8 cellular contexts compared by ENCODE assay signal in the genomic region with DNA sequence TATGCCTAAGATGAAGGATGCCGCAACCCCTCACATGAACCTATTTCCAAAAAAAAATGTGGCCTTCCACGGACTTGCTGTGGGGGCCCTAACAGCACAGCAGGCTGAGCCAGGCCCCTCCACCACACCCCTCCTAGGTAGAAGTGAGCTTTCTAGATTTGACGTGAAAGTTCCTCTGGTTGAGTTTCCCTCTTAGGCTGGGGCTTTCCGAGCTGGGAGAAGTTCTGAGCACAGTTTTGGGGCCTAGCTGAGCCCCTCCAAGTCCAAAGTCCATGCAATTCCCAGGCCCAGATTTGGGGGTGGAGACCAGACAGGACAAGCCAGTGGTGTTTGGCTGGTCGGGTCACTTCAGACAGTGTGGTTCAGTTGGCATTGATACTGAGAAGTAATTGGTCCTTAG. TPM values are rescaled to one million over a fixed set of nuclear protein-coding genes. Genes with fewer than 3 reads are reported as not detected.
DNase-seq lines count a peak whose midpoint lies in the region; ATAC-seq and TF ChIP-seq lines count a peak whose summit lies in the region.

No MANE protein-coding gene starts in this region.

- no peak overlapping the region for H2BK5ac ChIP-seq in mesenchymal stem cell (ENCODE audit: low read depth, low read length, poor library complexity, severe bottlenecking)

- H3K4me1 ChIP-seq in Karpas-422 (ENCODE audit: low read length) (peaks cover 39% of the 10 kb centered on the region), mesenchymal stem cell (ENCODE audit: control insufficient read depth, insufficient read depth, low read depth, low read length) (peaks cover 18% of the 10 kb centered on the region)

- H3K4ac ChIP-seq in mesenchymal stem cell (ENCODE audit: low read depth in 1 of 2, low read length in 2 of 2): no peak overlapping the region

- H2AFZ ChIP-seq in Karpas-422 (ENCODE audit: low read length) (peak overlapping the region; percentile 73; the same call in 1 of the 2 replicates), mesenchymal stem cell (ENCODE audit: low read depth, low read length) (no peak overlapping the region)

- H3K23ac ChIP-seq in mesenchymal stem cell (ENCODE audit: low read length in 2 of 2): no peak overlapping the region

- no peak overlapping the region for H4K91ac ChIP-seq in mesenchymal stem cell (ENCODE audit: low read length)

- no peak overlapping the region for H3K18ac ChIP-seq in mesenchymal stem cell (ENCODE audit: low read depth in 1 of 2, low read length in 2 of 2)

- H3K79me1 ChIP-seq in mesenchymal stem cell (replicated peaks; ENCODE audit: low read length, poor library complexity, severe bottlenecking): no peaks in the 10 kb centered on the region

- H4K20me1 ChIP-seq in Karpas-422 (ENCODE audit: insufficient read depth, low read depth, low read length): no peaks in the 10 kb centered on the region

- no peak overlapping the region for H2BK120ac ChIP-seq in mesenchymal stem cell (ENCODE audit: low read depth, low read length)

- H2BK15ac ChIP-seq in mesenchymal stem cell (ENCODE audit: low read depth, poor library complexity, severe bottlenecking): no peak overlapping the region

- H3K14ac ChIP-seq in mesenchymal stem cell (ENCODE audit: low read length in 2 of 2): no peak overlapping the region

- H3K27me3 ChIP-seq in Karpas-422 (ENCODE audit: low read length): no peaks in the 10 kb centered on the region
- no peaks in the 10 kb centered on the region for H3K27me3 ChIP-seq in mesenchymal stem cell (ENCODE audit: control insufficient read depth in 1 of 2, insufficient read depth in 1 of 2, low read length in 2 of 2)

- peak; percentile 34 for ATAC-seq in GM18873 (IDR thresholded peaks at IDR 0.05; ENCODE audit: low FRiP score, unreplicated experiment)

- H3K9me3 ChIP-seq in Karpas-422 (ENCODE audit: low read length): no peaks in the 10 kb centered on the region
- H3K9me3 ChIP-seq in mesenchymal stem cell (ENCODE audit: control insufficient read depth, low read length): no peaks in the 10 kb centered on the region

- H3K4me3 ChIP-seq in Karpas-422 (ENCODE audit: low read length): no peak overlapping the region
- no peak overlapping the region for H3K4me3 ChIP-seq in mesenchymal stem cell (ENCODE audit: insufficient read depth in 1 of 2, low read depth in 1 of 2, low read length in 2 of 2)

- WGBS in mesenchymal stem cell: 85% methylated on average over 4 of the region's 5 CpGs

- TF ChIP-seq CTCF in 22Rv1 (IDR thresholded peaks at IDR 0.05): no peak

- DNase-seq in Karpas-422: no peak
- DNase-seq in mesenchymal stem cell: no peak
- DNase-seq in stimulated activated CD4-positive, alpha-beta T cell treated with anti-CD3 and anti-CD28 coated beads, Interleukin-15, amount 100 ng/mL, for 24 hours: no peak
- no peak for DNase-seq in stimulated activated CD4-positive, alpha-beta T cell treated with anti-CD3 and anti-CD28 coated beads, Interleukin-4, amount 100 ng/mL, for 24 hours
- no peak for DNase-seq in Ammon's horn (ENCODE audit: low spot score)
- no peak for DNase-seq in NCI-H526 treated with DMSO at 0.1 percent for 48 hours (lab: John Stamatoyannopoulos, UW)

- H3K36me3 ChIP-seq in Karpas-422 (ENCODE audit: insufficient read depth, low read length) (no peaks in the 10 kb centered on the region), mesenchymal stem cell (ENCODE audit: control insufficient read depth in 1 of 2, insufficient read depth in 2 of 2, low read depth in 1 of 2, low read length in 2 of 2) (peaks cover 0 to 43% of the 10 kb centered on the region in 2 experiments)

- peak overlapping the region; percentile 41 for H2AK5ac ChIP-seq in mesenchymal stem cell (ENCODE audit: low read length, severe bottlenecking)

- H3K79me2 ChIP-seq in Karpas-422 (ENCODE audit: low read length): no peaks in the 10 kb centered on the region

- H3K9ac ChIP-seq in Karpas-422 (ENCODE audit: low read length) (peak overlapping the region; percentile 65), mesenchymal stem cell (ENCODE audit: low read length) (peak overlapping the region; percentile 80)

- H3K4me2 ChIP-seq in Karpas-422 (ENCODE audit: low read depth, low read length, poor library complexity, severe bottlenecking): no peak overlapping the region
- no peak overlapping the region for H3K4me2 ChIP-seq in mesenchymal stem cell (ENCODE audit: low read length, poor library complexity, severe bottlenecking)

- no peaks in the 10 kb centered on the region for H3K9me2 ChIP-seq in Karpas-422 (replicated peaks; ENCODE audit: insufficient read depth, low read length)

- no peak overlapping the region for H2BK12ac ChIP-seq in mesenchymal stem cell (ENCODE audit: low read length in 2 of 2)

- H4K8ac ChIP-seq in mesenchymal stem cell (ENCODE audit: low read length): no peak overlapping the region

- H3K27ac ChIP-seq in 22Rv1: 0 out of 2 replicates have a peak overlapping the region, but pooled peaks have one; percentile 3
- H3K27ac ChIP-seq in Karpas-422 (ENCODE audit: low read length): no peak overlapping the region
- no peak overlapping the region for H3K27ac ChIP-seq in mesenchymal stem cell (ENCODE audit: low read length, poor library complexity, severe bottlenecking)

RNA-seq across cellular contexts. Expression of gene PHLDA3, which starts 13.8 kb away (rescaled TPM):
- not detected in 2 replicates for total RNA-seq in Karpas-422 (2014; rRNA removed; shearing (Covaris generic); ENCODE audit: low replicate concordance)
- polyA plus RNA-seq in mesenchymal stem cell (2013, experiment 1 of 2): 42.7 TPM
- polyA plus RNA-seq in mesenchymal stem cell (2013, experiment 2 of 2): 42.7 TPM

RNA-seq across cellular contexts. Expression of gene CSRP1, which starts 24.2 kb away (rescaled TPM):
- total RNA-seq in Karpas-422 (2014; rRNA removed; shearing (Covaris generic); ENCODE audit: low replicate concordance): 39.8 and 51.8 TPM in 2 replicates
- polyA plus RNA-seq in mesenchymal stem cell (2013, experiment 1 of 2): 86.6 TPM
- 85.7 TPM for polyA plus RNA-seq in mesenchymal stem cell (2013, experiment 2 of 2)

RNA-seq across cellular contexts. Expression of gene NAV1, which starts 56.2 kb away (rescaled TPM):
- 0.83 and 2.9 TPM in 2 replicates for total RNA-seq in Karpas-422 (2014; rRNA removed; shearing (Covaris generic); ENCODE audit: low replicate concordance)
- polyA plus RNA-seq in mesenchymal stem cell (2013, experiment 1 of 2): 51.4 TPM
- polyA plus RNA-seq in mesenchymal stem cell (2013, experiment 2 of 2): 45.4 TPM
